ENCODE assay signal across 7 cellular contexts in genomic region chr6:105591053-105591452, GRCh38.
A peak's percentile ranks its signal among the peaks of the same experiment; 100 is the strongest.
DNase-seq lines count a peak whose midpoint lies in the region; ATAC-seq and TF ChIP-seq lines count a peak whose summit lies in the region.

No MANE protein-coding gene starts in this region.

- H3K27ac Mint-ChIP-seq in naive thymus-derived CD4-positive, alpha-beta T cell: peak overlapping the region in 1 of 9 donors; percentile 61

- no peak overlapping the region for H3K4me3 ChIP-seq in naive thymus-derived CD4-positive, alpha-beta T cell (ENCODE audit: low read length)

- no peak for TF ChIP-seq CTCF in RWPE1 (conservative IDR thresholded peaks at IDR 0.05; ENCODE audit: low read depth)

- DNase-seq in RWPE1 (ENCODE audit: low spot score) (no peak), NCI-H1436 (lab: John Stamatoyannopoulos, UW) (no peak), germinal center (ENCODE audit: low spot score) (no peak), foreskin melanocyte (no peak)
- no peak for DNase-seq in naive thymus-derived CD4-positive, alpha-beta T cell

- peak; percentile 95 for ATAC-seq in GM19025 (IDR thresholded peaks at IDR 0.05; ENCODE audit: low read depth, unreplicated experiment)
- peak; percentile 93 for ATAC-seq in HG02938 (IDR thresholded peaks at IDR 0.05; ENCODE audit: unreplicated experiment)
- peak; percentile 77 for ATAC-seq in naive thymus-derived CD4-positive, alpha-beta T cell

- H3K36me3 ChIP-seq in naive thymus-derived CD4-positive, alpha-beta T cell (ENCODE audit: control insufficient read depth in 2 of 3, insufficient read depth in 3 of 3, low read length in 3 of 3): no peaks in the 10 kb centered on the region

- CTCF ChIA-PET in RWPE1 (lab: Yijun Ruan, JAX): no interaction called here
- CTCF ChIA-PET in naive thymus-derived CD4-positive, alpha-beta T cell (lab: Charles Lee): no interaction called here

- peaks cover 10 to 75% (median 28%) of the 10 kb centered on the region in 7 donors for H3K4me1 Mint-ChIP-seq in naive thymus-derived CD4-positive, alpha-beta T cell

- no peaks in the 10 kb centered on the region for H3K27me3 ChIP-seq in naive thymus-derived CD4-positive, alpha-beta T cell (ENCODE audit: control insufficient read depth in 2 of 2, insufficient read depth in 2 of 2, low read length in 2 of 2)

- POLR2A ChIA-PET in RWPE1 (lab: Yijun Ruan, JAX; ENCODE audit: low non-redundant PET): interaction anchor here (1.0 kb wide), 1 partner anchor 38 kb away, joined by 4 read pairs; no protein-coding TSS in a partner anchor
- POLR2A ChIA-PET in naive thymus-derived CD4-positive, alpha-beta T cell (lab: Charles Lee): no interaction called here

- H3K9me3 ChIP-seq in naive thymus-derived CD4-positive, alpha-beta T cell (ENCODE audit: control insufficient read depth in 2 of 3, low read length in 3 of 3): no peaks in the 10 kb centered on the region

- H3K4me1 ChIP-seq in naive thymus-derived CD4-positive, alpha-beta T cell (ENCODE audit: control insufficient read depth in 2 of 2, insufficient read depth in 2 of 2, low read length in 2 of 2): peaks cover 0 to 8% of the 10 kb centered on the region in 2 donors

- H3K27me3 Mint-ChIP-seq in naive thymus-derived CD4-positive, alpha-beta T cell: peaks cover 0 to 6% (median 0%) of the 10 kb centered on the region in 5 donors

- peaks cover 0 to 3% (median 0%) of the 10 kb centered on the region in 11 donors for H3K9me3 Mint-ChIP-seq in naive thymus-derived CD4-positive, alpha-beta T cell

- peak overlapping the region in 1 of 10 donors; percentile 46 for H3K4me3 Mint-ChIP-seq in naive thymus-derived CD4-positive, alpha-beta T cell

- H3K36me3 Mint-ChIP-seq in naive thymus-derived CD4-positive, alpha-beta T cell: peaks cover 0 to 18% (median 0%) of the 10 kb centered on the region in 5 donors

- intact Hi-C loops in naive thymus-derived CD4-positive, alpha-beta T cell (cut with micrococcal nuclease): loop anchor here in 1 of 2 donors (1.0 kb wide), 1 partner anchor 55 kb away; no protein-coding TSS in a partner anchor

- peak overlapping the region; percentile 73; the same call in 1 of the 2 replicates for H3K27ac ChIP-seq in RWPE1
- no peak overlapping the region for H3K27ac ChIP-seq in naive thymus-derived CD4-positive, alpha-beta T cell (ENCODE audit: low read depth, low read length)
